ENCODE assay signal across 1 cellular context in the genomic region with DNA sequence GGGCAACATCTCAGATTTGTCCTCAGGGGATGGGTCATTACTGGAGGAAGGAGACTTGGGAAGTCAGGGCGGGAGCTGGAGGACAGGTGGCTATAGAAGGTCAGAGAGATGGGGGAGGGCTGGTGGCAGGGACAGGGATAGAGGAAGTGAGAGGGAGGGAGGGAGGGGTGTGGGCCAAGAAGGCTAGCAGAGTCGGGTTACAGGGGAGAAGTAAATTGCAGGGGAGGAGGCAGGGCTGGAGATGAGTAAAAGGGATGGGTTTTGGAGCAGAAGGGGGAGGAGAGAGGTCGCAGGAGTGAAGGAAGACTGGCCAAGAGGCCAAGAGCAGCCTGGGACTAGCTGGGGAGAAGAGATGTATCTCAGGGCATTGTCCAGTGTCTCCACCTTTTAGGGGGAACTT.
TF ChIP-seq lines count a peak whose summit lies in the region.

No MANE protein-coding gene starts in this region.

TF ChIP-seq in GM12878, 131 proteins besides CTCF, POLR2A, EP300 and RAD21:
- TF ChIP-seq SREBF2 (IDR thresholded peaks at IDR 0.05; ENCODE audit: low read length) (no peak), SPI1 (IDR thresholded peaks at IDR 0.05; ENCODE audit: borderline replicate concordance, insufficient read depth, low read depth, low read length) (peak; percentile 35; the same call in 1 of the 2 replicates)
